In genomic region chr17:20157078-20157360, GRCh38 we compare ENCODE assay signal across 8 cellular contexts.
DNase-seq lines count a peak whose midpoint lies in the region; ATAC-seq lines count a peak whose summit lies in the region.
"Had no signal": no experiment of that assay in that cellular context is flagged by ENCODE, and none has a peak within 500 bp of the region (broad histone marks: within the 10 kb centered on the region; RNA-seq: fewer than 3 reads in every experiment).

No MANE protein-coding gene starts in this region.

- H3K9ac ChIP-seq in HUES6 (ENCODE audit: low read length), result peak overlapping the region; percentile 95
- H3K9ac ChIP-seq in iPS-20b (ENCODE audit: low read depth, low read length), result peak overlapping the region; percentile 89; the same call in 1 of the 2 replicates
- no peak overlapping the region for H3K9ac ChIP-seq in stomach smooth muscle (ENCODE audit: low read length in 2 of 2)

- POLR2A ChIA-PET in activated naive CD8-positive, alpha-beta T cell treated with anti-CD3 and anti-CD28 coated beads, Interleukin-2, amount 10 ng/mL, durations not matched to agents 7 days and 5 days (lab: Charles Lee), result no interaction called here

- peak overlapping the region; percentile 84 for H3K4me3 Mint-ChIP-seq in activated naive CD8-positive, alpha-beta T cell treated with anti-CD3 and anti-CD28 coated beads, Interleukin-2, amount 10 ng/mL, durations not matched to agents 7 days and 5 days

- peak overlapping the region; percentile 96 for H3K4me3 ChIP-seq in HUES6 (ENCODE audit: low read depth, low read length)
- H3K4me3 ChIP-seq in iPS-20b (ENCODE audit: low read length), result peak overlapping the region; percentile 96
- peak overlapping the region; percentile 62 to 72 for H3K4me3 ChIP-seq in stomach smooth muscle (ENCODE audit: low read length in 2 of 2)

- H3K27me3 ChIP-seq in HUES6 (ENCODE audit: control insufficient read depth, insufficient read depth, low read length) (peaks cover 13% of the 10 kb centered on the region), iPS-20b (ENCODE audit: insufficient read depth, low read length) (peaks cover 21% of the 10 kb centered on the region), stomach smooth muscle (ENCODE audit: control insufficient read depth in 1 of 2, insufficient read depth in 2 of 2, low read length in 2 of 2) (peaks cover 21 to 23% of the 10 kb centered on the region in 2 donors)

- no peak overlapping the region for H3K27ac Mint-ChIP-seq in activated naive CD8-positive, alpha-beta T cell treated with anti-CD3 and anti-CD28 coated beads, Interleukin-2, amount 10 ng/mL, durations not matched to agents 7 days and 5 days

- H3K36me3 Mint-ChIP-seq in activated naive CD8-positive, alpha-beta T cell treated with anti-CD3 and anti-CD28 coated beads, Interleukin-2, amount 10 ng/mL, durations not matched to agents 7 days and 5 days, result no peaks in the 10 kb centered on the region

- DNase-seq in activated naive CD8-positive, alpha-beta T cell treated with anti-CD3 and anti-CD28 coated beads, Interleukin-2, amount 10 ng/mL, durations not matched to agents 7 days and 5 days, result no peak
- DNase-seq in T1000 (lab: John Stamatoyannopoulos, UW), result no peak
- DNase-seq: gastrocnemius medialis had no signal

- H3K9me3 Mint-ChIP-seq in activated naive CD8-positive, alpha-beta T cell treated with anti-CD3 and anti-CD28 coated beads, Interleukin-2, amount 10 ng/mL, durations not matched to agents 7 days and 5 days, result no peaks in the 10 kb centered on the region

- peak overlapping the region; percentile 91; the same call in 1 of the 2 replicates for H3K27ac ChIP-seq in HUES6 (ENCODE audit: low read depth, low read length)
- no peak overlapping the region for H3K27ac ChIP-seq in iPS-20b (ENCODE audit: low read length)
- no peak overlapping the region for H3K27ac ChIP-seq in stomach smooth muscle (ENCODE audit: low read length)
- H3K27ac ChIP-seq: gastrocnemius medialis had no signal

- H3K36me3 ChIP-seq in HUES6 (ENCODE audit: control insufficient read depth, insufficient read depth, low read length) (no peaks in the 10 kb centered on the region), iPS-20b (ENCODE audit: insufficient read depth, low read depth, low read length) (no peaks in the 10 kb centered on the region), stomach smooth muscle (ENCODE audit: control insufficient read depth in 2 of 2, insufficient read depth in 2 of 2, low read length in 2 of 2) (no peaks in the 10 kb centered on the region)
- H3K36me3 ChIP-seq: gastrocnemius medialis had no signal

- peaks cover 25% of the 10 kb centered on the region for H3K27me3 Mint-ChIP-seq in activated naive CD8-positive, alpha-beta T cell treated with anti-CD3 and anti-CD28 coated beads, Interleukin-2, amount 10 ng/mL, durations not matched to agents 7 days and 5 days

- H3K4me1 Mint-ChIP-seq in activated naive CD8-positive, alpha-beta T cell treated with anti-CD3 and anti-CD28 coated beads, Interleukin-2, amount 10 ng/mL, durations not matched to agents 7 days and 5 days, result peaks cover 4% of the 10 kb centered on the region

- H3K9me3 ChIP-seq in HUES6 (ENCODE audit: control insufficient read depth, insufficient read depth, low read depth, low read length) (no peaks in the 10 kb centered on the region), iPS-20b (ENCODE audit: insufficient read depth, low read depth, low read length) (no peaks in the 10 kb centered on the region), stomach smooth muscle (ENCODE audit: control insufficient read depth in 2 of 2, low read length in 2 of 2) (no peaks in the 10 kb centered on the region)
- H3K9me3 ChIP-seq: gastrocnemius medialis had no signal

- ATAC-seq in activated naive CD8-positive, alpha-beta T cell treated with anti-CD3 and anti-CD28 coated beads, Interleukin-2, amount 10 ng/mL, durations not matched to agents 7 days and 5 days (ENCODE audit: low read depth), result no peak
- ATAC-seq in HG03460 (IDR thresholded peaks at IDR 0.05; ENCODE audit: unreplicated experiment) (no peak), HG03045 (IDR thresholded peaks at IDR 0.05; ENCODE audit: unreplicated experiment) (no peak)

- H3K4me1 ChIP-seq in HUES6 (ENCODE audit: control insufficient read depth, insufficient read depth, low read length) (peaks cover 21% of the 10 kb centered on the region), iPS-20b (ENCODE audit: insufficient read depth, low read length) (peaks cover 19% of the 10 kb centered on the region; the same call in 1 of the 2 replicates), stomach smooth muscle (ENCODE audit: control insufficient read depth, insufficient read depth, low read length) (peaks cover 14% of the 10 kb centered on the region)

Comparison
In these comparisons a context has a peak if more than half of its experiments do, and no peak if none do; other contexts are left out.
1. H3K9ac ChIP-seq: peak in HUES6 (single experiment) and iPS-20b (single experiment); none in stomach smooth muscle (0 of 2).
2. Peak in every context shown above with its lines, with median percentiles within 50 percentile points of each other: H3K4me3 ChIP-seq.